14 cellular contexts compared by ENCODE assay signal in genomic region chr5:110289213-110289810, GRCh38.
"Had no signal": no experiment of that assay in that cellular context is flagged by ENCODE, and none has a peak within 500 bp of the region (broad histone marks: within the 10 kb centered on the region; RNA-seq: fewer than 3 reads in every experiment).

No MANE protein-coding gene starts in this region.

- H3K9me3 ChIP-seq: prostate gland, upper lobe of right lung had no signal

- H3K27ac ChIP-seq: prostate gland, right atrium auricular region, skin epidermis, upper lobe of right lung had no signal

- H3K4me1 ChIP-seq: prostate gland, right atrium auricular region, upper lobe of right lung had no signal

- H3K36me3 ChIP-seq: prostate gland, right atrium auricular region, upper lobe of right lung had no signal

- H3K27me3 ChIP-seq: right atrium auricular region, upper lobe of right lung had no signal

- ATAC-seq: effector memory CD8-positive, alpha-beta T cell; left cardiac atrium; natural killer cell treated with Interleukin-12 subunit alpha and Interleukin-12 subunit beta and Interleukin-15 and Interleukin-18, amount 100 ng/mL, for 72 hours; stimulated activated effector memory CD8-positive, alpha-beta T cell treated with anti-CD3 and anti-CD28 coated beads, Interleukin-12 subunit alpha, Interleukin-12 subunit beta, amount 100 ng/mL, for 72 hours; upper lobe of right lung had no signal

- DNase-seq: activated CD4-positive, alpha-beta memory T cell treated with anti-CD3 and anti-CD28 coated beads for 36 hours; activated CD4-positive, alpha-beta T cell treated with anti-CD3 and anti-CD28 coated beads for 4 hours; activated T-cell treated with anti-CD3 and anti-CD28 coated beads for 4 hours; dermis blood vessel endothelial cell; effector memory CD8-positive, alpha-beta T cell; left cardiac atrium; stimulated activated CD4-positive, alpha-beta T cell treated with anti-CD3 and anti-CD28 coated beads, Interleukin-4, amount 100 ng/mL, for 1 hour; T-helper 2 cell; upper lobe of right lung had no signal

- H3K4me3 ChIP-seq: prostate gland, right atrium auricular region, skin epidermis, upper lobe of right lung had no signal
